28 cellular contexts compared by ENCODE assay signal in the genomic region with DNA sequence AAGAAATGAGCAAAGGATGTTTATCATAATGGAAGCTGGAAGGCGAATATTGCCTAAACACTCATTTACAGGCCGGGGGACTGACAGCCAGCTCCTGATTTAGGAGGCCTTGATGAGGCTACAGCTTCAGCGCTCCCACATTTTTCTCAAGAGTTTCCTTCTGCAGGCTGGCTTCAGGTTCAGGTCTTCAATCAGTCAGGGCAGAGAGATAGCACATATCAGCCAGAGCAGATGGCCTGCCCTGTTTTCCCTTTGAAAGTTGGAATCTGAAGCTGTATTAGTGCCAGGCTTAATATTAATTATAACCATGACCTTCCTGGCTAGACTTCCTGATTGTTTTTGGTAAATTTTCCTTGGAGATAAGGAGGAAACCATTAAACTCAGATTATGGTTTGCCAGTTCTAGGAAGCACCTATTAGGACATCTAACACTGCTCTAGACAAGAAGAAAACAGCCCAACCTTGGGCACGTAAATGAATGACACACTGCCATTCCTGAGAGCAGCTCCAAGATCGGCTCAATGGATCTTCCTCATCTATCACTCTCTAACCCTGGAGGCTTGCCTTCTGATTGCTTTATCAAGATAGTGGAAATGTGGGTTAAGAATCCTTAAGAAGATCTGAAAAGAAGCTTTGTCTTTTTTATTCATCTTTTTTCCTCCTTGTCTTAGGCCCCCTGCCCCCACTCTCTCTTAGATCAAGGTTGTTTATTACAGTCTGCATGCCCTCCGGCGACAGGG.
DNase-seq lines count a peak whose midpoint lies in the region; ATAC-seq and TF ChIP-seq lines count a peak whose summit lies in the region.
"Had no signal": no experiment of that assay in that cellular context is flagged by ENCODE, and none has a peak within 500 bp of the region (broad histone marks: within the 10 kb centered on the region; RNA-seq: fewer than 3 reads in every experiment).

No MANE protein-coding gene starts in this region.

- no peak overlapping the region for H3K4me3 Mint-ChIP-seq in activated T-cell treated with anti-CD3 and anti-CD28 coated beads, Interleukin-2, amount 50 U/mL, for 72 hours
- H3K4me3 Mint-ChIP-seq in activated T-helper 17 cell treated with anti-CD3 and anti-CD28 coated beads, Interleukin-2, amount 50 U/mL, for 72 hours, result peak overlapping the region; percentile 23
- no peak overlapping the region for H3K4me3 Mint-ChIP-seq in mesothelial cell of epicardium
- H3K4me3 Mint-ChIP-seq: activated CD4-positive, alpha-beta memory T cell treated with anti-CD3 and anti-CD28 coated beads for 36 hours; stimulated activated naive B cell treated with anti-CD40 and anti-IgM and Interleukin-4, amounts not matched to agents 10 μg/mL and 1 μg/mL and 100 μg/mL, for 72 hours had no signal

- no peak for DNase-seq in activated T-cell treated with anti-CD3 and anti-CD28 coated beads, Interleukin-2, amount 50 U/mL, for 72 hours
- no peak for DNase-seq in activated T-cell treated with anti-CD3 and anti-CD28 coated beads for 4 hours
- peak; percentile 91 for DNase-seq in COLO829 (ENCODE audit: low spot score)
- DNase-seq in mesothelial cell of epicardium (ENCODE audit: low spot score in 2 of 2, unreplicated experiment in 2 of 2), result peak in 1 of 2 experiments; percentile 51
- no peak for DNase-seq in stimulated activated CD4-positive, alpha-beta T cell treated with anti-CD3 and anti-CD28 coated beads, Interleukin-4, amount 100 ng/mL, for 4 hours
- no peak for DNase-seq in MV-4-11 (lab: John Stamatoyannopoulos, UW)
- DNase-seq: ACHN; activated CD4-positive, alpha-beta memory T cell treated with anti-CD3 and anti-CD28 coated beads for 36 hours; activated CD4-positive, CD25-positive, alpha-beta regulatory T cell; activated gamma-delta T cell; anterior cingulate cortex; gastrocnemius medialis; GOT3; Kasumi-1; left cardiac atrium; mammary epithelial cell; NCI-H146; NCI-H2107; NCI-H446 treated with DMSO at 0.1 percent for 48 hours; right lobe of liver; RPMI8226; stimulated activated naive B cell treated with anti-CD40 and anti-IgM and Interleukin-4, amounts not matched to agents 10 μg/mL and 1 μg/mL and 100 μg/mL, for 72 hours; T-helper 9 cell; upper lobe of right lung had no signal

- ATAC-seq in activated T-cell treated with anti-CD3 and anti-CD28 coated beads, Interleukin-2, amount 50 U/mL, for 72 hours (replicated peaks in 1 of 2), result no peak
- ATAC-seq in activated T-helper 17 cell treated with anti-CD3 and anti-CD28 coated beads, Interleukin-2, amount 50 U/mL, for 72 hours (replicated peaks), result no peak
- no peak for ATAC-seq in GM21515 (IDR thresholded peaks at IDR 0.05; ENCODE audit: unreplicated experiment)
- ATAC-seq: gastrocnemius medialis; left cardiac atrium; SK-N-SH treated with all-trans-retinoic acid at 6 μM for 48 hours; stimulated activated naive B cell treated with anti-CD40 and anti-IgM and Interleukin-4, amounts not matched to agents 10 μg/mL and 1 μg/mL and 100 μg/mL, for 72 hours; upper lobe of right lung had no signal

- H3K9me3 Mint-ChIP-seq in activated T-cell treated with anti-CD3 and anti-CD28 coated beads, Interleukin-2, amount 50 U/mL, for 72 hours, result peaks cover 0 to 4% of the 10 kb centered on the region in 2 donors
- H3K9me3 Mint-ChIP-seq in activated T-helper 17 cell treated with anti-CD3 and anti-CD28 coated beads, Interleukin-2, amount 50 U/mL, for 72 hours, result peaks cover 3% of the 10 kb centered on the region
- H3K9me3 Mint-ChIP-seq in mesothelial cell of epicardium, result peaks cover 5% of the 10 kb centered on the region
- H3K9me3 Mint-ChIP-seq: activated CD4-positive, alpha-beta memory T cell treated with anti-CD3 and anti-CD28 coated beads for 36 hours; stimulated activated naive B cell treated with anti-CD40 and anti-IgM and Interleukin-4, amounts not matched to agents 10 μg/mL and 1 μg/mL and 100 μg/mL, for 72 hours had no signal

- no peak for TF ChIP-seq CTCF in mesothelial cell of epicardium (IDR thresholded peaks at IDR 0.05; ENCODE audit: unreplicated experiment)

- peaks cover 20% of the 10 kb centered on the region for H3K4me1 Mint-ChIP-seq in activated T-cell treated with anti-CD3 and anti-CD28 coated beads, Interleukin-2, amount 50 U/mL, for 72 hours (ENCODE audit: low read depth)
- peaks cover 18% of the 10 kb centered on the region for H3K4me1 Mint-ChIP-seq in activated T-helper 17 cell treated with anti-CD3 and anti-CD28 coated beads, Interleukin-2, amount 50 U/mL, for 72 hours
- H3K4me1 Mint-ChIP-seq in mesothelial cell of epicardium, result peaks cover 25% of the 10 kb centered on the region
- H3K4me1 Mint-ChIP-seq: stimulated activated naive B cell treated with anti-CD40 and anti-IgM and Interleukin-4, amounts not matched to agents 10 μg/mL and 1 μg/mL and 100 μg/mL, for 72 hours had no signal

- H3K36me3 Mint-ChIP-seq in activated T-cell treated with anti-CD3 and anti-CD28 coated beads, Interleukin-2, amount 50 U/mL, for 72 hours (ENCODE audit: insufficient read depth in 2 of 2), result no peaks in the 10 kb centered on the region
- no peaks in the 10 kb centered on the region for H3K36me3 Mint-ChIP-seq in activated T-helper 17 cell treated with anti-CD3 and anti-CD28 coated beads, Interleukin-2, amount 50 U/mL, for 72 hours (ENCODE audit: low read depth)
- H3K36me3 Mint-ChIP-seq in mesothelial cell of epicardium, result no peaks in the 10 kb centered on the region
- H3K36me3 Mint-ChIP-seq: activated CD4-positive, alpha-beta memory T cell treated with anti-CD3 and anti-CD28 coated beads for 36 hours; stimulated activated naive B cell treated with anti-CD40 and anti-IgM and Interleukin-4, amounts not matched to agents 10 μg/mL and 1 μg/mL and 100 μg/mL, for 72 hours had no signal

- H3K27me3 Mint-ChIP-seq in activated T-cell treated with anti-CD3 and anti-CD28 coated beads, Interleukin-2, amount 50 U/mL, for 72 hours (ENCODE audit: low read depth), result no peaks in the 10 kb centered on the region
- H3K27me3 Mint-ChIP-seq in activated T-helper 17 cell treated with anti-CD3 and anti-CD28 coated beads, Interleukin-2, amount 50 U/mL, for 72 hours, result no peaks in the 10 kb centered on the region
- peaks cover 19% of the 10 kb centered on the region for H3K27me3 Mint-ChIP-seq in mesothelial cell of epicardium (ENCODE audit: low read depth)
- H3K27me3 Mint-ChIP-seq: activated CD4-positive, alpha-beta memory T cell treated with anti-CD3 and anti-CD28 coated beads for 36 hours; progenitor cell of endocrine pancreas had no signal

- peak overlapping the region; percentile 56 for H3K27ac Mint-ChIP-seq in activated T-cell treated with anti-CD3 and anti-CD28 coated beads, Interleukin-2, amount 50 U/mL, for 72 hours
- H3K27ac Mint-ChIP-seq in activated T-helper 17 cell treated with anti-CD3 and anti-CD28 coated beads, Interleukin-2, amount 50 U/mL, for 72 hours, result peak overlapping the region; percentile 25
- H3K27ac Mint-ChIP-seq in mesothelial cell of epicardium, result peak overlapping the region; percentile 64
- H3K27ac Mint-ChIP-seq: progenitor cell of endocrine pancreas; stimulated activated naive B cell treated with anti-CD40 and anti-IgM and Interleukin-4, amounts not matched to agents 10 μg/mL and 1 μg/mL and 100 μg/mL, for 72 hours had no signal
